ENCODE assay signal across 20 cellular contexts in genomic region chr7:33539198-33539597, GRCh38.
A peak's percentile ranks its signal among the peaks of the same experiment; 100 is the strongest.
DNase-seq lines count a peak whose midpoint lies in the region; ATAC-seq and TF ChIP-seq lines count a peak whose summit lies in the region.
"Had no signal": no experiment of that assay in that cellular context is flagged by ENCODE, and none has a peak within 500 bp of the region (broad histone marks: within the 10 kb centered on the region; RNA-seq: fewer than 3 reads in every experiment).

No MANE protein-coding gene starts in this region.

- H3K9me3 ChIP-seq in HEK293 (ENCODE audit: control insufficient read depth, insufficient read depth, low read depth, low read length) (no peaks in the 10 kb centered on the region; the same call in 1 of the 2 replicates), OCI-LY7 (ENCODE audit: low read length) (peaks cover 21% of the 10 kb centered on the region; the same call in 1 of the 2 replicates), mesenchymal stem cell (ENCODE audit: control insufficient read depth, low read length) (no peaks in the 10 kb centered on the region)
- H3K9me3 ChIP-seq: HAP-1 had no signal

- H3K27ac Mint-ChIP-seq in activated naive CD4-positive, alpha-beta T cell treated with anti-CD3 and anti-CD28 coated beads, Interleukin-2, amount 50 U/mL, for 72 hours, result no peak overlapping the region
- H3K27ac Mint-ChIP-seq: CD4-positive, alpha-beta T cell; T-helper 17 cell had no signal

- no peak overlapping the region for H3K18ac ChIP-seq in mesenchymal stem cell (ENCODE audit: low read depth in 1 of 2, low read length in 2 of 2)

- H4K8ac ChIP-seq in mesenchymal stem cell (ENCODE audit: low read length), result no peak overlapping the region

- H3K23ac ChIP-seq in mesenchymal stem cell (ENCODE audit: low read length in 2 of 2), result no peak overlapping the region

- no peaks in the 10 kb centered on the region for H4K20me1 ChIP-seq in OCI-LY7 (ENCODE audit: insufficient read depth, low read length)

- H4K91ac ChIP-seq in mesenchymal stem cell (ENCODE audit: low read length), result peak overlapping the region; percentile 39

- no peak overlapping the region for H2AK5ac ChIP-seq in mesenchymal stem cell (ENCODE audit: low read length, severe bottlenecking)

- no peak overlapping the region for H2BK12ac ChIP-seq in mesenchymal stem cell (ENCODE audit: low read length in 2 of 2)

- H3K4me3 ChIP-seq in HEK293 (ENCODE audit: low read depth, low read length) (no peak overlapping the region), OCI-LY7 (ENCODE audit: low read depth, low read length, poor library complexity, severe bottlenecking) (no peak overlapping the region), mesenchymal stem cell (ENCODE audit: insufficient read depth in 1 of 2, low read depth in 1 of 2, low read length in 2 of 2) (no peak overlapping the region)
- H3K4me3 ChIP-seq: GM23248, HAP-1 had no signal

- H3K36me3 ChIP-seq in HEK293 (ENCODE audit: control insufficient read depth in 2 of 2, insufficient read depth in 1 of 2, low read length in 2 of 2) (no peaks in the 10 kb centered on the region), OCI-LY7 (ENCODE audit: insufficient read depth, low read length) (no peaks in the 10 kb centered on the region), mesenchymal stem cell (ENCODE audit: control insufficient read depth in 1 of 2, insufficient read depth in 2 of 2, low read depth in 1 of 2, low read length in 2 of 2) (peaks cover 0 to under 1% of the 10 kb centered on the region in 2 experiments)
- H3K36me3 ChIP-seq: HAP-1 had no signal

- no peaks in the 10 kb centered on the region for H3K79me1 ChIP-seq in mesenchymal stem cell (replicated peaks; ENCODE audit: low read length, poor library complexity, severe bottlenecking)

- no peak overlapping the region for H3K14ac ChIP-seq in mesenchymal stem cell (ENCODE audit: low read length in 2 of 2)

- intact Hi-C loops in OCI-LY7 (cut with micrococcal nuclease; ENCODE audit: unreplicated experiment), result no loop called here

- no peak overlapping the region for H2AFZ ChIP-seq in OCI-LY7 (ENCODE audit: low read length)
- no peak overlapping the region for H2AFZ ChIP-seq in mesenchymal stem cell (ENCODE audit: low read depth, low read length)
- H2AFZ ChIP-seq: GM23248 had no signal

- H2BK15ac ChIP-seq in mesenchymal stem cell (ENCODE audit: low read depth, poor library complexity, severe bottlenecking), result peak overlapping the region; percentile 7

- no peak for TF ChIP-seq CTCF in HEK293 (tag by site-specific recombination; IDR thresholded peaks at IDR 0.05)
- TF ChIP-seq CTCF in OCI-LY7 (conservative IDR thresholded peaks at IDR 0.05; ENCODE audit: low read length), result no peak

- no peak overlapping the region for H3K27ac ChIP-seq in HEK293 (ENCODE audit: extremely low read depth, low read depth, low read length)
- no peak overlapping the region for H3K27ac ChIP-seq in OCI-LY7 (ENCODE audit: low read depth, low read length, poor library complexity, severe bottlenecking)
- H3K27ac ChIP-seq in mesenchymal stem cell (ENCODE audit: low read length, poor library complexity, severe bottlenecking), result no peak overlapping the region
- H3K27ac ChIP-seq: GM23248, HL-60 had no signal

- no peak overlapping the region for H2BK120ac ChIP-seq in mesenchymal stem cell (ENCODE audit: low read depth, low read length)

- WGBS in mesenchymal stem cell, result 100% methylated on average over 2 of the region's 2 CpGs

- H3K36me3 Mint-ChIP-seq in activated naive CD4-positive, alpha-beta T cell treated with anti-CD3 and anti-CD28 coated beads, Interleukin-2, amount 50 U/mL, for 72 hours, result peaks cover 21 to 55% of the 10 kb centered on the region in 2 donors

- BruUV-seq in OCI-LY7 (replicated peaks; lab: Mats Ljungman, UMichigan), result no TSS peak

- CTCF ChIA-PET in HEK293 (lab: Yijun Ruan, JAX) (interaction anchor here (0.6 kb wide), 2 partner anchors 349 to 1937 kb away, joined by 3 to 5 read pairs; no protein-coding TSS in a partner anchor), OCI-LY7 (lab: Charles Lee; ENCODE audit: unreplicated experiment) (no interaction called here)

- H2BK5ac ChIP-seq in mesenchymal stem cell (ENCODE audit: low read depth, low read length, poor library complexity, severe bottlenecking), result no peak overlapping the region

- no peaks in the 10 kb centered on the region for H3K79me2 ChIP-seq in OCI-LY7 (ENCODE audit: insufficient read depth, low read depth, low read length)

- no peak for ATAC-seq in activated naive CD4-positive, alpha-beta T cell treated with anti-CD3 and anti-CD28 coated beads, Interleukin-2, amount 50 U/mL, for 72 hours
- ATAC-seq: HepG2, T-helper 17 cell had no signal

- H3K27me3 ChIP-seq in mesenchymal stem cell (ENCODE audit: control insufficient read depth in 1 of 2, insufficient read depth in 1 of 2, low read length in 2 of 2), result no peaks in the 10 kb centered on the region

- H3K9me3 Mint-ChIP-seq in activated naive CD4-positive, alpha-beta T cell treated with anti-CD3 and anti-CD28 coated beads, Interleukin-2, amount 50 U/mL, for 72 hours, result peaks cover 13 to 25% of the 10 kb centered on the region in 2 donors

- no peak overlapping the region for H3K4me2 ChIP-seq in OCI-LY7 (ENCODE audit: low read length)
- H3K4me2 ChIP-seq in mesenchymal stem cell (ENCODE audit: low read length, poor library complexity, severe bottlenecking), result no peak overlapping the region

- H3K4ac ChIP-seq in mesenchymal stem cell (ENCODE audit: low read depth in 1 of 2, low read length in 2 of 2), result no peak overlapping the region

- no peak overlapping the region for H3K9ac ChIP-seq in mesenchymal stem cell (ENCODE audit: low read length)
- H3K9ac ChIP-seq: GM23248 had no signal

- DNase-seq in NCI-H748 (lab: John Stamatoyannopoulos, UW; ENCODE audit: unreplicated experiment) (peak; percentile 5), NCI-H748 treated with DMSO at 0.1 percent for 48 hours (lab: John Stamatoyannopoulos, UW) (no peak), OCI-LY7 (ENCODE audit: low spot score) (peak; percentile 58), mesenchymal stem cell (no peak), NCI-H128 (lab: John Stamatoyannopoulos, UW; ENCODE audit: unreplicated experiment) (no peak), islet precursor cell (no peak)
- no peak for DNase-seq in activated naive CD4-positive, alpha-beta T cell treated with anti-CD3 and anti-CD28 coated beads, Interleukin-2, amount 50 U/mL, for 72 hours (ENCODE audit: low spot score in 2 of 2)
- DNase-seq: CD4-positive, alpha-beta T cell; GM23248; KG1; NCI-H1105 treated with DMSO at 0.1 percent for 48 hours; NCI-H1694; NCI-H345; NCI-H524; SW 1271; T-helper 17 cell had no signal

- POLR2A ChIA-PET in HEK293 (lab: Yijun Ruan, JAX), result no interaction called here
- POLR2A ChIA-PET in OCI-LY7 (lab: Charles Lee), result interaction anchor here (1.1 kb wide), 1 partner anchor 14 kb away, joined by 5 read pairs; no protein-coding TSS in a partner anchor

- H3K9me2 ChIP-seq in OCI-LY7 (ENCODE audit: insufficient read depth, low read length), result no peaks in the 10 kb centered on the region

- H3K4me1 ChIP-seq in HEK293 (ENCODE audit: control insufficient read depth, insufficient read depth, low read length) (0 out of 2 replicates have a peak, but pooled peaks cover 4% of the 10 kb centered on the region), OCI-LY7 (ENCODE audit: insufficient read depth, low read length, poor library complexity, severe bottlenecking) (no peaks in the 10 kb centered on the region), mesenchymal stem cell (ENCODE audit: control insufficient read depth, insufficient read depth, low read depth, low read length) (peaks cover 2% of the 10 kb centered on the region)
- H3K4me1 ChIP-seq: HAP-1 had no signal

TF ChIP-seq in HEK293, 187 proteins besides CTCF, POLR2A, EP300 and RAD21 (continues in another document):
- TF ChIP-seq SETDB1 (IDR thresholded peaks at IDR 0.05; ENCODE audit: insufficient read length, low read length), result peak; percentile 91
- no peak for TF ChIP-seq GLI4 (tag by site-specific recombination; IDR thresholded peaks at IDR 0.05)
- peak; percentile 73 for TF ChIP-seq ZNF549 (tag by site-specific recombination; IDR thresholded peaks at IDR 0.05)
- TF ChIP-seq, protein P1, sequence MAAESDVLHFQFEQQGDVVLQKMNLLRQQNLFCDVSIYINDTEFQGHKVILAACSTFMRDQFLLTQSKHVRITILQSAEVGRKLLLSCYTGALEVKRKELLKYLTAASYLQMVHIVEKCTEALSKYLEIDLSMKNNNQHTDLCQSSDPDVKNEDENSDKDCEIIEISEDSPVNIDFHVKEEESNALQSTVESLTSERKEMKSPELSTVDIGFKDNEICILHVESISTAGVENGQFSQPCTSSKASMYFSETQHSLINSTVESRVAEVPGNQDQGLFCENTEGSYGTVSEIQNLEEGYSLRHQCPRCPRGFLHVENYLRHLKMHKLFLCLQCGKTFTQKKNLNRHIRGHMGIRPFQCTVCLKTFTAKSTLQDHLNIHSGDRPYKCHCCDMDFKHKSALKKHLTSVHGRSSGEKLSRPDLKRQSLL (tag by site-specific recombination; IDR thresholded peaks at IDR 0.05), result no peak
- TF ChIP-seq, protein P2, sequence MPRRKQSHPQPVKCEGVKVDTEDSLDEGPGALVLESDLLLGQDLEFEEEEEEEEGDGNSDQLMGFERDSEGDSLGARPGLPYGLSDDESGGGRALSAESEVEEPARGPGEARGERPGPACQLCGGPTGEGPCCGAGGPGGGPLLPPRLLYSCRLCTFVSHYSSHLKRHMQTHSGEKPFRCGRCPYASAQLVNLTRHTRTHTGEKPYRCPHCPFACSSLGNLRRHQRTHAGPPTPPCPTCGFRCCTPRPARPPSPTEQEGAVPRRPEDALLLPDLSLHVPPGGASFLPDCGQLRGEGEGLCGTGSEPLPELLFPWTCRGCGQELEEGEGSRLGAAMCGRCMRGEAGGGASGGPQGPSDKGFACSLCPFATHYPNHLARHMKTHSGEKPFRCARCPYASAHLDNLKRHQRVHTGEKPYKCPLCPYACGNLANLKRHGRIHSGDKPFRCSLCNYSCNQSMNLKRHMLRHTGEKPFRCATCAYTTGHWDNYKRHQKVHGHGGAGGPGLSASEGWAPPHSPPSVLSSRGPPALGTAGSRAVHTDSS (tag by site-specific recombination; IDR thresholded peaks at IDR 0.05), result no peak
- no peak for TF ChIP-seq ZNF24 (tag by site-specific recombination; IDR thresholded peaks at IDR 0.05)
- TF ChIP-seq ZNF514 (tag by site-specific recombination; IDR thresholded peaks at IDR 0.05), result no peak
- TF ChIP-seq ZFP37 (tag by site-specific recombination; IDR thresholded peaks at IDR 0.05), result no peak
- no peak for TF ChIP-seq ZNF677 (tag by site-specific recombination; IDR thresholded peaks at IDR 0.05)
- no peak for TF ChIP-seq GLIS1 (tag by site-specific recombination; IDR thresholded peaks at IDR 0.05)
- TF ChIP-seq ZNF112 (tag by site-specific recombination; IDR thresholded peaks at IDR 0.05), result no peak
- no peak for TF ChIP-seq ZNF48 (tag by site-specific recombination; IDR thresholded peaks at IDR 0.05)
- no peak for TF ChIP-seq KLF9 (tag by site-specific recombination; IDR thresholded peaks at IDR 0.05; ENCODE audit: low read depth)
- peak; percentile 91; the same call in 1 of the 2 replicates for TF ChIP-seq ZNF626 (tag by site-specific recombination; IDR thresholded peaks at IDR 0.05)
- no peak for TF ChIP-seq ZNF416 (tag by site-specific recombination; IDR thresholded peaks at IDR 0.05)

Comparison
In these comparisons a context has a peak if more than half of its experiments do, and no peak if none do; other contexts are left out.
1. DNase-seq: peak in NCI-H748 (single experiment) and OCI-LY7 (single experiment); none in NCI-H748 treated with DMSO at 0.1 percent for 48 hours (single experiment), mesenchymal stem cell (single experiment), NCI-H128 (single experiment), islet precursor cell (single experiment) and activated naive CD4-positive, alpha-beta T cell treated with anti-CD3 and anti-CD28 coated beads, Interleukin-2, amount 50 U/mL, for 72 hours (0 of 2).